13 cellular contexts compared by ENCODE assay signal in the genomic region with DNA sequence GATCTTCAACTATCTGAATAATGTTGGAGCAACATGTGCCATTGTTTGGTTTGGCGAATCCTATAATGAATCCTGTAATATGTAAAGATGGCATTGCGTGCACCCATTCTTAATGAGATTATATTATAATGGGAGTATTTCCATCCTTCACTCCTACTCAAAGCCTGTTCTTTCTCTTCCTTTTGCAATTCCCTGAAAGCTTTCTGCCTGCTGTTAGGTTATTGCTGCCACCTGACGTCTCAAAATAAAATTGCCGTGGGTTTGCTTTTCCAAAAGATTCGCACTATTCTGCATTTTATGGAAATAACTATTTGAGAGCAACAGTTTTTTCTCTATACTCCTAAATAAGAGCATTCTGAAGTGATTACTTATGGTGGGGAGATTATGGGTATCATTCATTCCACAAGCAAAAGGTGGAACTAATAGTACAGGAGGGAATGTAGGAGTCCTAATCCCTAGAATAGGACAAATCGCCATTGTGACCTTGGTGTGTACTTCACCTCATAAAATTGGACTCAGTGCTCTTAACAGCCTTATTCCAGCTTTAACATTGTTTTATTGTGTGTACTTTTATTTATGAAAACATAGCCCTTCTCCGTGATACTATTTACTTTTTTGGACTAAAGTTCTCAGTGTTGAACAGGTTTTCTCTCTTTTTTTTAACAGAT.
DNase-seq lines count a peak whose midpoint lies in the region; ATAC-seq and TF ChIP-seq lines count a peak whose summit lies in the region.
"Had no signal": no experiment of that assay in that cellular context is flagged by ENCODE, and none has a peak within 500 bp of the region (broad histone marks: within the 10 kb centered on the region; RNA-seq: fewer than 3 reads in every experiment).

No MANE protein-coding gene starts in this region.

- 75 to 78% methylated on average over 7 of the region's 7 CpGs for WGBS in heart right ventricle, 2 donors

- no peak overlapping the region for H3K27ac Mint-ChIP-seq in type B pancreatic cell
- H3K27ac Mint-ChIP-seq: activated naive CD4-positive, alpha-beta T cell treated with anti-CD3 and anti-CD28 coated beads, Interleukin-2, amount 50 U/mL, for 24 hours; B cell; effector memory CD8-positive, alpha-beta T cell had no signal

- ATAC-seq in heart right ventricle (peak in 1 of 8 donors; percentile 31), Right ventricle myocardium superior (ENCODE audit: poor library complexity) (no peak), GM21723 (IDR thresholded peaks at IDR 0.05; ENCODE audit: unreplicated experiment) (no peak)
- ATAC-seq: effector memory CD8-positive, alpha-beta T cell had no signal

- no peak for DNase-seq in heart right ventricle
- DNase-seq in Right ventricle myocardium superior, result no peak
- DNase-seq in brain microvascular endothelial cell, result no peak
- no peak for DNase-seq in kidney epithelial cell (ENCODE audit: low read depth)
- no peak for DNase-seq in type B pancreatic cell (ENCODE audit: extremely low spot score, unreplicated experiment)
- no peak for DNase-seq in NCI-H1105 (lab: John Stamatoyannopoulos, UW)
- DNase-seq in GF-D8 (lab: John Stamatoyannopoulos, UW), result no peak
- DNase-seq: effector memory CD8-positive, alpha-beta T cell; T1000; upper lobe of left lung had no signal

- TF ChIP-seq CTCF in heart right ventricle (IDR thresholded peaks at IDR 0.05) (peak in 8 of 9 donors; percentile 36 to 62 (median 46)), brain microvascular endothelial cell (IDR thresholded peaks at IDR 0.05; ENCODE audit: low read depth, low read length, missing control alignments) (peak; percentile 46), kidney epithelial cell (IDR thresholded peaks at IDR 0.05; ENCODE audit: insufficient read depth, low read length, poor library complexity, severe bottlenecking) (peak; percentile 28), type B pancreatic cell (conservative IDR thresholded peaks at IDR 0.05) (peak; percentile 43)

- H3K4me1 Mint-ChIP-seq in type B pancreatic cell (ENCODE audit: unreplicated experiment), result no peaks in the 10 kb centered on the region
- H3K4me1 Mint-ChIP-seq: activated naive CD4-positive, alpha-beta T cell treated with anti-CD3 and anti-CD28 coated beads, Interleukin-2, amount 50 U/mL, for 24 hours; B cell had no signal

- no peak overlapping the region for H3K4me3 Mint-ChIP-seq in type B pancreatic cell
- H3K4me3 Mint-ChIP-seq: activated naive CD4-positive, alpha-beta T cell treated with anti-CD3 and anti-CD28 coated beads, Interleukin-2, amount 50 U/mL, for 24 hours; B cell; effector memory CD8-positive, alpha-beta T cell had no signal

- no peak overlapping the region for H3K4me3 ChIP-seq in heart right ventricle
- no peak overlapping the region for H3K4me3 ChIP-seq in brain microvascular endothelial cell (ENCODE audit: low read depth, low read length)
- H3K4me3 ChIP-seq in kidney epithelial cell (ENCODE audit: low read depth, low read length), result no peak overlapping the region
- H3K4me3 ChIP-seq: upper lobe of left lung had no signal

- intact Hi-C loops in heart right ventricle (cut with DNase I), result loop anchor here in 2 of 10 donors (5.0 to 10.0 kb wide), 2 partner anchors 169 to 306 kb away; no protein-coding TSS in a partner anchor
- intact Hi-C loops in Right ventricle myocardium superior (cut with DNase I), result no loop called here

- H3K9me3 ChIP-seq in heart right ventricle, result no peaks in the 10 kb centered on the region
- H3K9me3 ChIP-seq: upper lobe of left lung had no signal

- H3K4me1 ChIP-seq in heart right ventricle, result no peaks in the 10 kb centered on the region
- H3K4me1 ChIP-seq: upper lobe of left lung had no signal

- H3K36me3 ChIP-seq in heart right ventricle (peaks cover 0 to 22% (median 0%) of the 10 kb centered on the region in 9 donors), brain microvascular endothelial cell (replicated peaks) (no peaks in the 10 kb centered on the region), kidney epithelial cell (ENCODE audit: control insufficient read depth, insufficient read depth, low read length) (no peaks in the 10 kb centered on the region)

- no peaks in the 10 kb centered on the region for H3K27me3 Mint-ChIP-seq in type B pancreatic cell
- H3K27me3 Mint-ChIP-seq: activated naive CD4-positive, alpha-beta T cell treated with anti-CD3 and anti-CD28 coated beads, Interleukin-2, amount 50 U/mL, for 24 hours; B cell; effector memory CD8-positive, alpha-beta T cell had no signal

- H3K27me3 ChIP-seq in heart right ventricle, result no peaks in the 10 kb centered on the region
- no peaks in the 10 kb centered on the region for H3K27me3 ChIP-seq in brain microvascular endothelial cell (replicated peaks)
- H3K27me3 ChIP-seq in kidney epithelial cell (ENCODE audit: control insufficient read depth, insufficient read depth, low read length), result no peaks in the 10 kb centered on the region
- H3K27me3 ChIP-seq: upper lobe of left lung had no signal

- H3K9me3 Mint-ChIP-seq in type B pancreatic cell, result no peaks in the 10 kb centered on the region
- H3K9me3 Mint-ChIP-seq: activated naive CD4-positive, alpha-beta T cell treated with anti-CD3 and anti-CD28 coated beads, Interleukin-2, amount 50 U/mL, for 24 hours; effector memory CD8-positive, alpha-beta T cell had no signal

- peaks cover 12% of the 10 kb centered on the region for H3K36me3 Mint-ChIP-seq in type B pancreatic cell

- in situ Hi-C loops in brain microvascular endothelial cell (cut with HindIII; ENCODE audit: low pct_ligation_motif_present, low sequenced_read_pairs), result no loop called here

- H3K27ac ChIP-seq in heart right ventricle (no peak overlapping the region), brain microvascular endothelial cell (no peak overlapping the region)
- H3K27ac ChIP-seq: upper lobe of left lung had no signal
